In the genomic region with DNA sequence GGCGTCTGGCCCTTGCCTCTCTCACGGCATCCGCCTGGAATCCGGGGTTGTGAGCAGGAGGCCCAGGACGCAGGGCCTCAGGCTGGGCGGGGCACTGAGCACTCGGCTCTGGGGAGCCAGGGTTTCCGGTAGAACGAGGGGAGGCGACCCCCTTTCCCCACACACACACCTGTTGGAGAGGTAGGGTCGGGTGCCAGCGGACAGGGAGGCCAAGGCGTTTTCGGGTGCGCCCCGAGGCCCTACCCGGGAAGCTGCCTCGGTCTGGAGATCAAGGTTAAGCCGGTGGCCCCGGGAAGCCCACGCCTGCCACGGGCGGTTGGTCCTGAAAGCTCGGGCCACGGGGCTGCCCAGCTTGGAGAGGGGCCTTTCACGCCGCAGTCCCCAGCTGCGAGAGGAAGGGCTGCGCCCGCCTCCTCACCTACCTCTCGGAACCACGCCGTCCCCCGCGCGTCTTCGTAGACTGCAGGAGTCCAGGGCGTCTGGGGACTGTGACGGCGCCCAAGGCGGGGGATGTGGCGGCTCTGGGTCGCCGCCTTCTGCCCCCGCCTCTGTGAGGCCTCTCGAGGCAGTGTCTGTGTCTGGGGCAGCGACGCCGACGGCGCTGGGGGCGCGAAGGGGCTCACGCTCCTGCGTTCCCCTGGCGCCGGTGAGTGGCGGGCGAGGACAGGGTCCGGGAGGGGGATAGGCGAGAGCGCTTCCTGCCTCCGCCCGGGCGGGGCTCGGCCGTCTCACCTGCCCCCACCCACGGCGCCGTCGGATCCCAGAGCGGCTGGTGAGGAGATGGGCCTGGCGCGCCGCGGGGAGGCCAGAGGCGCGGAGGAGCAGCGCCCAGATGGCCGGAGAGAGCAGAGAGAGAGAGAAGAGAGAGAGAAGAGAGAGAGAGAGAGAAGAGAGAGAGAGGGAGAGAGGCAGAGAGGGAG, we compare ENCODE assay signal across 9 cellular contexts. TPM values are rescaled to one million over a fixed set of nuclear protein-coding genes. Genes with fewer than 3 reads are reported as not detected.
DNase-seq lines count a peak whose midpoint lies in the region; ATAC-seq, FAIRE-seq and TF ChIP-seq lines count a peak whose summit lies in the region.
"Had no signal": no experiment of that assay in that cellular context is flagged by ENCODE, and none has a peak within 500 bp of the region (broad histone marks: within the 10 kb centered on the region; RNA-seq: fewer than 3 reads in every experiment).

No MANE protein-coding gene starts in this region.

- DNase-seq in NCI-H748 (lab: John Stamatoyannopoulos, UW; ENCODE audit: unreplicated experiment) = peak; percentile 78
- peak in 1 of 2 experiments; percentile 75 for DNase-seq in H1 (ENCODE audit: low read depth in 1 of 2, low spot score in 2 of 2)
- no peak for DNase-seq in spleen
- no peak for DNase-seq in NCI-H446 (lab: John Stamatoyannopoulos, UW)
- no peak for DNase-seq in NCI-H2081 (lab: John Stamatoyannopoulos, UW)

- 4% methylated on average over 40 of the region's 80 CpGs; no CpG with 5 or more reads in 1 of the 2 experiments for WGBS in H1 (ENCODE audit: extremely low coverage in 1 of 2, insufficient coverage in 1 of 2, insufficient read length in 1 of 2, insufficient replicate concordance in 2 of 2, low coverage in 1 of 2, low lambda C conversion rate in 2 of 2, missing lambda C conversion rate in 1 of 2), 2 experiments
- 4 to 14% (median 5%) methylated on average over 22 to 80 of the region's 80 CpGs for WGBS in spleen, 5 donors

- no peaks in the 10 kb centered on the region for H3K9me3 ChIP-seq in H1 (ENCODE audit: insufficient read depth in 2 of 2, low read depth in 1 of 2, low read length in 1 of 2)
- no peaks in the 10 kb centered on the region for H3K9me3 ChIP-seq in spleen

- H3K36me3 ChIP-seq in H1 (ENCODE audit: control insufficient read depth in 2 of 4, insufficient read depth in 4 of 4, low read length in 3 of 4) (peaks cover 0 to 4% (median 0%) of the 10 kb centered on the region in 4 experiments; a peak in 1 of 8 replicates), spleen (no peaks in the 10 kb centered on the region)

- no peak overlapping the region for H2BK5ac ChIP-seq in H1 (ENCODE audit: low read depth, low read length)

- no peak overlapping the region; the same call in 1 of the 2 replicates for H2BK15ac ChIP-seq in H1 (ENCODE audit: low read length)

- H4K20me1 ChIP-seq in H1 (replicated peaks in 1 of 2; ENCODE audit: control insufficient read depth in 1 of 2, insufficient read depth in 2 of 2, low read length in 2 of 2) = peaks cover 6 to 23% of the 10 kb centered on the region in 2 experiments

- no peak overlapping the region for H3K9ac ChIP-seq in H1 (replicated peaks in 1 of 4; ENCODE audit: extremely low read depth in 1 of 4, low read depth in 3 of 4, low read length in 3 of 4)

- H3K4me1 ChIP-seq in H1 (replicated peaks in 1 of 4; ENCODE audit: control insufficient read depth in 3 of 4, insufficient read depth in 4 of 4, low read length in 3 of 4) (peaks cover 0 to 14% (median 9%) of the 10 kb centered on the region in 4 experiments; a peak in 5 of 7 replicates), spleen (peaks cover 5 to 42% (median 26%) of the 10 kb centered on the region in 6 donors)

- 0 out of 2 replicates have a peak overlapping the region, but pooled peaks have one; percentile 9 for H2BK12ac ChIP-seq in H1 (ENCODE audit: low read depth, low read length)

- peak overlapping the region; percentile 56 to 73 for H3K4me2 ChIP-seq in H1 (ENCODE audit: insufficient read depth in 1 of 2, low read depth in 2 of 2, low read length in 2 of 2)

- no peak for FAIRE-seq in H1 (lab: Jason Lieb, UNC)
- FAIRE-seq: colon had no signal

- H3K56ac ChIP-seq in H1 (replicated peaks; ENCODE audit: insufficient read length, low read depth, low read length) = no peak overlapping the region

- TF ChIP-seq CTCF in H1 (IDR thresholded peaks at IDR 0.05; ENCODE audit: control extremely low read depth in 1 of 3, insufficient read depth in 1 of 3, low read depth in 1 of 3, low read length in 3 of 3) (no peak), spleen (IDR thresholded peaks at IDR 0.05 in 8 of 11, conservative IDR thresholded peaks at IDR 0.05 in 3 of 11) (no peak)

- H3K79me1 ChIP-seq in H1 (ENCODE audit: low read depth, low read length) = no peaks in the 10 kb centered on the region

- no peak overlapping the region for H3K18ac ChIP-seq in H1 (ENCODE audit: extremely low read depth, low read length)

- no peak overlapping the region for H2BK20ac ChIP-seq in H1 (ENCODE audit: low read length)

- H3K27me3 ChIP-seq in H1 (replicated peaks in 1 of 4; ENCODE audit: control insufficient read depth in 3 of 4, extremely low read depth in 1 of 4, insufficient read depth in 3 of 4, low read length in 3 of 4) (peaks cover 77 to 90% (median 83%) of the 10 kb centered on the region in 4 experiments), spleen (replicated peaks in 1 of 7) (peaks cover 14 to 93% (median 68%) of the 10 kb centered on the region in 7 donors)

- no peak overlapping the region for H3K27ac ChIP-seq in H1 (ENCODE audit: low read depth, low read length)
- H3K27ac ChIP-seq in spleen = peak overlapping the region in 3 of 8 donors; percentile 17 to 47 (median 22)
- H3K27ac ChIP-seq: KMS-11 had no signal

- CTCF ChIA-PET in H1 (lab: Charles Lee; ENCODE audit: partially characterized antibody) = interaction anchor here (1.2 kb wide), 2 partner anchors 10 to 233 kb away, joined by 3 to 4 read pairs; no protein-coding TSS in a partner anchor

- no peak overlapping the region for H4K91ac ChIP-seq in H1 (replicated peaks; ENCODE audit: insufficient read length, low read length)

- H2AK5ac ChIP-seq in H1 (ENCODE audit: low read depth, low read length) = no peak overlapping the region

- POLR2A ChIA-PET in H1 (lab: Charles Lee; ENCODE audit: partially characterized antibody) = interaction anchor here (0.7 to 0.9 kb wide), 2 partner anchors 10 to 72 kb away, joined by 3 to 4 read pairs; no protein-coding TSS in a partner anchor

- H3K4me3 ChIP-seq in H1 (ENCODE audit: extremely low read depth in 1 of 4, insufficient read depth in 2 of 4, low read depth in 3 of 4, low read length in 4 of 4) = peak overlapping the region in 3 of 4 experiments; percentile 10 to 51 (median 10); a peak in 4 of 8 replicates
- peak overlapping the region; percentile 5 to 72 (median 47) for H3K4me3 ChIP-seq in spleen

- no peak overlapping the region for H3K23ac ChIP-seq in H1 (ENCODE audit: insufficient read length)

- H2BK120ac ChIP-seq in H1 (replicated peaks; ENCODE audit: low read depth, low read length) = no peak overlapping the region

- peaks cover 3% of the 10 kb centered on the region; the same call in 1 of the 2 replicates for H3K23me2 ChIP-seq in H1 (ENCODE audit: low read depth, low read length)

- H4K5ac ChIP-seq in H1 (ENCODE audit: insufficient read length, low read depth, low read length) = no peak overlapping the region

- intact Hi-C loops in spleen (cut with DNase I; ENCODE audit: low total_unique reads) = no loop called here

- H2AFZ ChIP-seq in H1 (ENCODE audit: low read length) = peak overlapping the region; percentile 7; the same call in 1 of the 2 replicates

- no peak for TF ChIP-seq RAD21 in H1 (IDR thresholded peaks at IDR 0.05 in 1 of 2, conservative IDR thresholded peaks at IDR 0.05 in 1 of 2; ENCODE audit: low read depth in 2 of 2, low read length in 2 of 2)

- no peak overlapping the region for H3K4ac ChIP-seq in H1 (replicated peaks; ENCODE audit: insufficient read length, low read depth, low read length)

- no peak for ATAC-seq in GM21619 (IDR thresholded peaks at IDR 0.05; ENCODE audit: unreplicated experiment)

- H4K8ac ChIP-seq in H1 (ENCODE audit: extremely low read depth, insufficient read depth, low read length) = 0 out of 2 replicates have a peak overlapping the region, but pooled peaks have one; percentile 35

- TF ChIP-seq POLR2A in GM19099 (IDR thresholded peaks at IDR 0.05; ENCODE audit: extremely low read depth, insufficient read length, low read depth) (peak; percentile 35), H1 (IDR thresholded peaks at IDR 0.05; ENCODE audit: control extremely low read depth in 1 of 2, low read depth in 2 of 2, low read length in 2 of 2) (no peak), spleen (IDR thresholded peaks at IDR 0.05) (no peak)

- no peak for TF ChIP-seq EP300 in H1 (IDR thresholded peaks at IDR 0.05; ENCODE audit: borderline replicate concordance in 1 of 2, low read depth in 2 of 2, low read length in 2 of 2)

- H3K14ac ChIP-seq in H1 (ENCODE audit: insufficient read length) = no peak overlapping the region

- H3K79me2 ChIP-seq in H1 (ENCODE audit: control insufficient read depth in 1 of 2, insufficient read depth in 2 of 2, low read length in 2 of 2) = no peaks in the 10 kb centered on the region

RNA-seq across cellular contexts. Expression of gene HOXB9, which starts 20.3 kb away (rescaled TPM):
- not detected in 2 replicates for total RNA-seq in H1 (2021; fragmentation: NEBNext Ultra II Directional; extraction: Animal tissue kit (Norgen Biotek cat#: 25700))
- not detected in 2 replicates for polyA plus RNA-seq in H1 (2011; rRNA removed)
- not detected for polyA plus RNA-seq in H1 (2011; cell fraction: cytosol; rRNA removed)
- polyA plus RNA-seq in H1 (2011; cell fraction: nucleus; rRNA removed) = not detected
- 0.15 to 0.17 TPM in 2 of 4 replicates, not detected in the others for polyA plus RNA-seq in H1 (2012, experiment 1 of 2)
- polyA plus RNA-seq in H1 (2012, experiment 2 of 2) = 0.17 TPM
- polyA plus RNA-seq in H1 (2013, experiment 1 of 2) = 0.02 TPM
- not detected for polyA plus RNA-seq in H1 (2013, experiment 2 of 2)
- polyA minus RNA-seq in H1 (2011; rRNA and poly(A)+ RNA removed) = not detected in 2 replicates
- polyA minus RNA-seq in H1 (2011; cell fraction: cytosol; rRNA and poly(A)+ RNA removed) = not detected
- polyA minus RNA-seq in H1 (2011; cell fraction: nucleus; rRNA and poly(A)+ RNA removed) = not detected
- total RNA-seq in spleen = under 1 TPM in 2 of 7 donors, not detected in 5; 0.30 to 0.42 TPM
- under 1 TPM; 0.10 to 0.50 (median 0.50) TPM for polyA plus RNA-seq in spleen

RNA-seq across cellular contexts. Expression of gene HOXB8, which starts 31.4 kb away (rescaled TPM):
- not detected in 2 replicates for total RNA-seq in H1 (2021; fragmentation: NEBNext Ultra II Directional; extraction: Animal tissue kit (Norgen Biotek cat#: 25700))
- polyA plus RNA-seq in H1 (2011; rRNA removed) (not detected in 2 replicates), spleen (under 1 TPM in 2 of 3 donors, not detected in 1; 0.07 to 0.14 TPM)
- not detected for polyA plus RNA-seq in H1 (2011; cell fraction: cytosol; rRNA removed)
- polyA plus RNA-seq in H1 (2011; cell fraction: nucleus; rRNA removed) = not detected
- polyA plus RNA-seq in H1 (2012, experiment 1 of 2) = not detected in 4 replicates
- polyA plus RNA-seq in H1 (2012, experiment 2 of 2) = 0.09 TPM
- polyA plus RNA-seq in H1 (2013, experiment 1 of 2) = not detected
- polyA plus RNA-seq in H1 (2013, experiment 2 of 2) = not detected
- not detected in 2 replicates for polyA minus RNA-seq in H1 (2011; rRNA and poly(A)+ RNA removed)
- not detected for polyA minus RNA-seq in H1 (2011; cell fraction: cytosol; rRNA and poly(A)+ RNA removed)
- polyA minus RNA-seq in H1 (2011; cell fraction: nucleus; rRNA and poly(A)+ RNA removed) = not detected
- total RNA-seq in spleen = not detected

RNA-seq across cellular contexts. Expression of gene HOXB7, which starts 35.6 kb away (rescaled TPM):
- not detected in 2 replicates for total RNA-seq in H1 (2021; fragmentation: NEBNext Ultra II Directional; extraction: Animal tissue kit (Norgen Biotek cat#: 25700))
- polyA plus RNA-seq in H1 (2011; rRNA removed) (not detected in 2 replicates), spleen (1 to 10 TPM; 3.2 to 7.5 (median 3.3) TPM)
- polyA plus RNA-seq in H1 (2011; cell fraction: cytosol; rRNA removed) = not detected
- not detected for polyA plus RNA-seq in H1 (2011; cell fraction: nucleus; rRNA removed)
- not detected in 4 replicates for polyA plus RNA-seq in H1 (2012, experiment 1 of 2)
- polyA plus RNA-seq in H1 (2012, experiment 2 of 2) = not detected
- polyA plus RNA-seq in H1 (2013, experiment 1 of 2) = not detected
- polyA plus RNA-seq in H1 (2013, experiment 2 of 2) = not detected
- not detected in 2 replicates for polyA minus RNA-seq in H1 (2011; rRNA and poly(A)+ RNA removed)
- not detected for polyA minus RNA-seq in H1 (2011; cell fraction: cytosol; rRNA and poly(A)+ RNA removed)
- polyA minus RNA-seq in H1 (2011; cell fraction: nucleus; rRNA and poly(A)+ RNA removed) = not detected
- 1 to 10 TPM; 1.3 to 3.5 (median 2.7) TPM for total RNA-seq in spleen

RNA-seq across cellular contexts. Expression of gene HOXB6, which starts 41.7 kb away (rescaled TPM):
- not detected in 2 replicates for total RNA-seq in H1 (2021; fragmentation: NEBNext Ultra II Directional; extraction: Animal tissue kit (Norgen Biotek cat#: 25700))
- polyA plus RNA-seq in H1 (2011; rRNA removed) = not detected in 2 replicates
- polyA plus RNA-seq in H1 (2011; cell fraction: cytosol; rRNA removed) = not detected
- polyA plus RNA-seq in H1 (2011; cell fraction: nucleus; rRNA removed) = not detected
- polyA plus RNA-seq in H1 (2012, experiment 1 of 2) = 0.09 to 0.17 TPM in 2 of 4 replicates, not detected in the others
- polyA plus RNA-seq in H1 (2012, experiment 2 of 2) = not detected
- not detected for polyA plus RNA-seq in H1 (2013, experiment 1 of 2)
- polyA plus RNA-seq in H1 (2013, experiment 2 of 2) = not detected
- polyA minus RNA-seq in H1 (2011; rRNA and poly(A)+ RNA removed) = not detected in 2 replicates
- not detected for polyA minus RNA-seq in H1 (2011; cell fraction: cytosol; rRNA and poly(A)+ RNA removed)
- polyA minus RNA-seq in H1 (2011; cell fraction: nucleus; rRNA and poly(A)+ RNA removed) = not detected
- total RNA-seq in spleen = 1 to 10 TPM; 1.2 to 4.5 (median 3.3) TPM
- polyA plus RNA-seq in spleen = 1 to 10 TPM; 1.7 to 3.4 (median 2.1) TPM

RNA-seq across cellular contexts. Expression of gene HOXB5, which starts 52.9 kb away (rescaled TPM):
- not detected in 2 replicates for total RNA-seq in H1 (2021; fragmentation: NEBNext Ultra II Directional; extraction: Animal tissue kit (Norgen Biotek cat#: 25700))
- polyA plus RNA-seq in H1 (2011; rRNA removed) (not detected in 2 replicates), spleen (1 to 10 TPM in 2 of 3 donors, under 1 TPM in 1; 0.91 to 1.5 (median 1.3) TPM)
- not detected for polyA plus RNA-seq in H1 (2011; cell fraction: cytosol; rRNA removed)
- polyA plus RNA-seq in H1 (2011; cell fraction: nucleus; rRNA removed) = not detected
- not detected in 4 replicates for polyA plus RNA-seq in H1 (2012, experiment 1 of 2)
- not detected for polyA plus RNA-seq in H1 (2012, experiment 2 of 2)
- not detected for polyA plus RNA-seq in H1 (2013, experiment 1 of 2)
- polyA plus RNA-seq in H1 (2013, experiment 2 of 2) = not detected
- 0.07 TPM in 1 of 2 replicates, not detected in the other for polyA minus RNA-seq in H1 (2011; rRNA and poly(A)+ RNA removed)
- not detected for polyA minus RNA-seq in H1 (2011; cell fraction: cytosol; rRNA and poly(A)+ RNA removed)
- not detected for polyA minus RNA-seq in H1 (2011; cell fraction: nucleus; rRNA and poly(A)+ RNA removed)
- total RNA-seq in spleen = 1 to 10 TPM in 3 of 7 donors, under 1 TPM in 4; 0.43 to 2.6 (median 0.67) TPM
